Comparison of ENCODE assay signal across 27 cellular contexts in genomic region chr1:18201997-18202719, GRCh38.
"Had no signal": no experiment of that assay in that cellular context is flagged by ENCODE, and none has a peak within 500 bp of the region (broad histone marks: within the 10 kb centered on the region; RNA-seq: fewer than 3 reads in every experiment).

No MANE protein-coding gene starts in this region.

- H3K27ac ChIP-seq: adrenal gland, ascending aorta, body of pancreas, Peyer's patch, SJSA1 had no signal

- H3K27me3 ChIP-seq: ascending aorta, Peyer's patch had no signal

- H3K4me3 ChIP-seq: adrenal gland, ascending aorta, body of pancreas, K562, Peyer's patch, SJSA1 had no signal

- H3K9me3 ChIP-seq: adrenal gland, Peyer's patch, SJSA1 had no signal

- ATAC-seq: activated CD8-positive, alpha-beta T cell treated with anti-CD3 and anti-CD28 coated beads, Interleukin-2, amount 10 ng/mL, durations not matched to agents 7 days and 5 days; body of pancreas; K562; SK-N-SH treated with all-trans-retinoic acid at 6 μM for 48 hours; WTC11 had no signal

- H3K4me1 ChIP-seq: adrenal gland, ascending aorta, body of pancreas, Peyer's patch, SJSA1 had no signal

- DNase-seq: activated CD4-positive, alpha-beta T cell treated with anti-CD3 and anti-CD28 coated beads for 48 hours; activated CD4-positive, alpha-beta T cell treated with anti-CD3 and anti-CD28 coated beads, Interleukin-2, amount 50 U/mL, for 4 hours; activated CD4-positive, CD25-positive, alpha-beta regulatory T cell treated with anti-CD3 and anti-CD28 coated beads, Interleukin-2, amount 50 U/mL, for 72 hours; activated CD8-positive, alpha-beta memory T cell treated with anti-CD3 and anti-CD28 coated beads, Interleukin-2, amount 50 U/mL, for 48 hours; activated CD8-positive, alpha-beta T cell treated with anti-CD3 and anti-CD28 coated beads, Interleukin-2, amount 10 ng/mL, durations not matched to agents 7 days and 5 days; activated naive CD4-positive, alpha-beta T cell treated with anti-CD3 and anti-CD28 coated beads, Interleukin-2, amount 50 U/mL, for 16 hours; activated naive CD8-positive, alpha-beta T cell treated with anti-CD3 and anti-CD28 coated beads, Interleukin-2, amount 10 ng/mL, durations not matched to agents 7 days and 5 days; activated T-cell treated with anti-CD3 and anti-CD28 coated beads, Interleukin-2, amount 50 U/mL, for 1 hour; adrenal gland; body of pancreas; Kasumi-1; NCI-H1092; NCI-H1417; NCI-H2029; NCI-H2107; NCI-H2171 treated with DMSO at 0.1 percent for 48 hours; NCI-H226; NCI-H510A; NCI-H526 treated with DMSO at 0.1 percent for 48 hours; Peyer's patch; SHP77; SW 1271 had no signal

- H3K36me3 ChIP-seq: adrenal gland, ascending aorta, Peyer's patch, SJSA1 had no signal
